ENCODE assay signal across 8 cellular contexts in genomic region chr22:49724893-49725489, GRCh38.
DNase-seq lines count a peak whose midpoint lies in the region; ATAC-seq and TF ChIP-seq lines count a peak whose summit lies in the region.

No MANE protein-coding gene starts in this region.

- peaks cover 20% of the 10 kb centered on the region for H3K4me1 ChIP-seq in CD8-positive, alpha-beta T cell (ENCODE audit: insufficient read depth, low read length)
- H3K4me1 ChIP-seq in NT2/D1 (ENCODE audit: insufficient read depth, insufficient read length) (no peaks in the 10 kb centered on the region), subcutaneous abdominal adipose tissue (ENCODE audit: control insufficient read depth in 5 of 5, insufficient read depth in 5 of 5, low read length in 5 of 5) (peaks cover 0 to 13% (median 10%) of the 10 kb centered on the region in 5 donors)

- intact Hi-C loops in CD8-positive, alpha-beta T cell (cut with DNase I, micrococcal nuclease) = loop anchor here (2.0 to 10.0 kb wide), 4 partner anchors 420 to 780 kb away; no protein-coding TSS in a partner anchor

- peaks cover 16% of the 10 kb centered on the region for H3K4me1 Mint-ChIP-seq in CD8-positive, alpha-beta T cell (ENCODE audit: low read depth)

- peak overlapping the region; percentile 76 for H3K4me3 Mint-ChIP-seq in CD8-positive, alpha-beta T cell

- ATAC-seq in CD8-positive, alpha-beta T cell = peak; percentile 84
- ATAC-seq in GM21423 (IDR thresholded peaks at IDR 0.05; ENCODE audit: unreplicated experiment) = no peak

- CTCF ChIA-PET in CD8-positive, alpha-beta T cell (lab: Charles Lee) = interaction anchor here (1.2 to 1.4 kb wide), 3 partner anchors 11 to 68 kb away, joined by 3 to 8 read pairs (median 5); no protein-coding TSS in a partner anchor

- peak overlapping the region; percentile 74 for H3K4me3 ChIP-seq in CD8-positive, alpha-beta T cell (ENCODE audit: low read depth, low read length)
- no peak overlapping the region for H3K4me3 ChIP-seq in HFF-Myc (replicated peaks; ENCODE audit: low read depth, low read length)
- peak overlapping the region; percentile 18 for H3K4me3 ChIP-seq in NT2/D1 (ENCODE audit: insufficient read length, low read depth)
- H3K4me3 ChIP-seq in fibroblast of mammary gland (ENCODE audit: control insufficient read depth, low read depth, low read length) = no peak overlapping the region
- H3K4me3 ChIP-seq in subcutaneous abdominal adipose tissue (ENCODE audit: low read depth in 1 of 5, low read length in 5 of 5) = peak overlapping the region in 3 of 5 donors; percentile 44 to 62 (median 49)

- H3K9ac ChIP-seq in NT2/D1 (ENCODE audit: insufficient read length, low read depth) (peak overlapping the region; percentile 56), subcutaneous abdominal adipose tissue (ENCODE audit: low read length in 5 of 5) (peak overlapping the region in 1 of 5 donors; percentile 11)

- peaks cover 21% of the 10 kb centered on the region for H3K27me3 Mint-ChIP-seq in CD8-positive, alpha-beta T cell (ENCODE audit: low read depth)

- peak overlapping the region; percentile 40 for H3K27ac ChIP-seq in CD8-positive, alpha-beta T cell (ENCODE audit: low read depth, low read length)
- H3K27ac ChIP-seq in subcutaneous abdominal adipose tissue (ENCODE audit: low read depth, low read length) = no peak overlapping the region

- no peaks in the 10 kb centered on the region for H3K36me3 Mint-ChIP-seq in CD8-positive, alpha-beta T cell

- TF ChIP-seq CTCF in CD8-positive, alpha-beta T cell (IDR thresholded peaks at IDR 0.05) = peak; percentile 74
- TF ChIP-seq CTCF in HFF-Myc (IDR thresholded peaks at IDR 0.05; ENCODE audit: low read depth, low read length, missing control alignments) (peak; percentile 41), fibroblast of mammary gland (conservative IDR thresholded peaks at IDR 0.05; ENCODE audit: control insufficient read depth, insufficient read depth, low read depth, low read length) (no peak)

- H3K9me3 ChIP-seq in CD8-positive, alpha-beta T cell (ENCODE audit: low read length) = no peaks in the 10 kb centered on the region
- H3K9me3 ChIP-seq in NT2/D1 (ENCODE audit: insufficient read depth, low read length) (no peaks in the 10 kb centered on the region), subcutaneous abdominal adipose tissue (ENCODE audit: control insufficient read depth in 5 of 5, low read length in 5 of 5) (peaks cover 0 to 3% (median 0%) of the 10 kb centered on the region in 5 donors)

- no peaks in the 10 kb centered on the region for H3K36me3 ChIP-seq in CD8-positive, alpha-beta T cell (ENCODE audit: insufficient read depth, low read length)
- H3K36me3 ChIP-seq in NT2/D1 (ENCODE audit: insufficient read depth, insufficient read length, low read length) = no peaks in the 10 kb centered on the region
- H3K36me3 ChIP-seq in subcutaneous abdominal adipose tissue (ENCODE audit: control insufficient read depth in 5 of 5, insufficient read depth in 5 of 5, low read length in 5 of 5) = no peaks in the 10 kb centered on the region

- POLR2A ChIA-PET in CD8-positive, alpha-beta T cell (lab: Charles Lee) = no interaction called here

- peak; percentile 37 to 83 (median 67) for DNase-seq in CD8-positive, alpha-beta T cell
- DNase-seq in HFF-Myc (ENCODE audit: extremely low read depth, low read depth) = no peak
- peak; percentile 33 for DNase-seq in NT2/D1 (ENCODE audit: low read depth, low spot score)
- DNase-seq in activated T-cell treated with anti-CD3 and anti-CD28 coated beads, Interleukin-2, amount 50 U/mL, for 1 hour = peak; percentile 73
- peak; percentile 11 for DNase-seq in fibroblast of mammary gland (ENCODE audit: low read depth)
- DNase-seq in non-pigmented ciliary epithelial cell (ENCODE audit: low read depth) = peak; percentile 1

- H3K27ac Mint-ChIP-seq in CD8-positive, alpha-beta T cell = peak overlapping the region; percentile 60

- peaks cover 9% of the 10 kb centered on the region for H3K27me3 ChIP-seq in CD8-positive, alpha-beta T cell (ENCODE audit: insufficient read depth, low read length)
- peaks cover 64% of the 10 kb centered on the region for H3K27me3 ChIP-seq in NT2/D1 (ENCODE audit: insufficient read depth, insufficient read length)
- peaks cover 27 to 48% (median 45%) of the 10 kb centered on the region in 5 donors for H3K27me3 ChIP-seq in subcutaneous abdominal adipose tissue (ENCODE audit: control insufficient read depth in 5 of 5, insufficient read depth in 4 of 5, low read length in 5 of 5)

- no peaks in the 10 kb centered on the region for H3K9me3 Mint-ChIP-seq in CD8-positive, alpha-beta T cell

Comparison
In these comparisons a context has a peak if more than half of its experiments do, and no peak if none do; other contexts are left out.
1. H3K4me3 ChIP-seq: peak in CD8-positive, alpha-beta T cell (single experiment), NT2/D1 (single experiment) and subcutaneous abdominal adipose tissue (3 of 5); none in HFF-Myc (single experiment) and fibroblast of mammary gland (single experiment).